Comparison of ENCODE assay signal across 1 cellular context in genomic region chr4:121192013-121192412, GRCh38.
TF ChIP-seq lines count a peak whose summit lies in the region.

No MANE protein-coding gene starts in this region.

TF ChIP-seq in K562, 482 proteins besides CTCF, POLR2A, EP300 and RAD21 (continued from another document):
- TF ChIP-seq MTA3 (IDR thresholded peaks at IDR 0.05; ENCODE audit: borderline replicate concordance) (no peak), BRF1 (IDR thresholded peaks at IDR 0.05; ENCODE audit: borderline replicate concordance, extremely low read depth, insufficient read length) (no peak), YY1 (IDR thresholded peaks at IDR 0.05; ENCODE audit: borderline replicate concordance in 1 of 3, control insufficient read depth in 1 of 3, extremely low read depth in 1 of 3, insufficient read depth in 3 of 3, insufficient read length in 1 of 3, insufficient replicate concordance in 2 of 3, low read depth in 1 of 3, low read length in 2 of 3) (no peak), ETV6 (IDR thresholded peaks at IDR 0.05; ENCODE audit: borderline replicate concordance in 1 of 2, low read depth in 2 of 2, low read length in 1 of 2) (no peak), ETV6 (CRISPR knock-in tag; IDR thresholded peaks at IDR 0.05; ENCODE audit: borderline replicate concordance) (no peak), FOS (IDR thresholded peaks at IDR 0.05; ENCODE audit: extremely low read depth, insufficient read length) (no peak), SP1 (CRISPR knock-in tag; IDR thresholded peaks at IDR 0.05) (no peak), FOXM1 (IDR thresholded peaks at IDR 0.05; ENCODE audit: low read depth) (no peak), FOXM1 (CRISPR knock-in tag; IDR thresholded peaks at IDR 0.05; ENCODE audit: low read depth) (no peak), NR2F6 (CRISPR knock-in tag; IDR thresholded peaks at IDR 0.05) (no peak), MAX (CRISPR knock-in tag; IDR thresholded peaks at IDR 0.05) (no peak), ZNF785 (CRISPR knock-in tag; IDR thresholded peaks at IDR 0.05) (no peak), HES1 (IDR thresholded peaks at IDR 0.05; ENCODE audit: low read depth) (no peak), ZEB2 (IDR thresholded peaks at IDR 0.05) (no peak), LEF1 (IDR thresholded peaks at IDR 0.05) (no peak)
